Comparison of ENCODE assay signal across 11 cellular contexts in genomic region chr6:72950114-72950860, GRCh38.
DNase-seq lines count a peak whose midpoint lies in the region; ATAC-seq and TF ChIP-seq lines count a peak whose summit lies in the region.
"Had no signal": no experiment of that assay in that cellular context is flagged by ENCODE, and none has a peak within 500 bp of the region (broad histone marks: within the 10 kb centered on the region; RNA-seq: fewer than 3 reads in every experiment).

No MANE protein-coding gene starts in this region.

- TF ChIP-seq CTCF in fibroblast of pulmonary artery (IDR thresholded peaks at IDR 0.05; ENCODE audit: low read length, missing control alignments): no peak

- peak; percentile 70 for ATAC-seq in stimulated activated naive CD8-positive, alpha-beta T cell treated with anti-CD3 and anti-CD28 coated beads, Interleukin-15, amount 100 ng/mL, for 72 hours
- ATAC-seq: left ventricle myocardium superior had no signal

- H3K27me3 Mint-ChIP-seq in stimulated activated naive CD8-positive, alpha-beta T cell treated with anti-CD3 and anti-CD28 coated beads, Interleukin-15, amount 100 ng/mL, for 72 hours: no peaks in the 10 kb centered on the region
- H3K27me3 Mint-ChIP-seq: activated T-cell treated with anti-CD3 and anti-CD28 coated beads, Interleukin-2, amount 50 U/mL, for 24 hours; dendritic cell treated with granulocyte-macrophage colony-stimulating factor and Interleukin-4, amounts not matched to agents 40 ng/mL and 50 ng/mL, for 4 days had no signal

- no peak overlapping the region for H3K4me3 ChIP-seq in fibroblast of pulmonary artery (replicated peaks; ENCODE audit: low read depth, low read length)

- H3K4me1 Mint-ChIP-seq in stimulated activated naive CD8-positive, alpha-beta T cell treated with anti-CD3 and anti-CD28 coated beads, Interleukin-15, amount 100 ng/mL, for 72 hours: peaks cover 39% of the 10 kb centered on the region

- H3K9me3 Mint-ChIP-seq in stimulated activated naive CD8-positive, alpha-beta T cell treated with anti-CD3 and anti-CD28 coated beads, Interleukin-15, amount 100 ng/mL, for 72 hours: no peaks in the 10 kb centered on the region
- H3K9me3 Mint-ChIP-seq: activated T-cell treated with anti-CD3 and anti-CD28 coated beads, Interleukin-2, amount 50 U/mL, for 24 hours; dendritic cell treated with granulocyte-macrophage colony-stimulating factor and Interleukin-4, amounts not matched to agents 40 ng/mL and 50 ng/mL, for 4 days had no signal

- peak overlapping the region in 1 of 2 donors; percentile 42 for H3K27ac Mint-ChIP-seq in stimulated activated naive CD8-positive, alpha-beta T cell treated with anti-CD3 and anti-CD28 coated beads, Interleukin-15, amount 100 ng/mL, for 72 hours
- H3K27ac Mint-ChIP-seq: activated T-cell treated with anti-CD3 and anti-CD28 coated beads, Interleukin-2, amount 50 U/mL, for 24 hours; dendritic cell treated with granulocyte-macrophage colony-stimulating factor and Interleukin-4, amounts not matched to agents 40 ng/mL and 50 ng/mL, for 4 days had no signal

- DNase-seq in NCI-H446 treated with DMSO at 0.1 percent for 48 hours (lab: John Stamatoyannopoulos, UW): peak; percentile 20
- no peak for DNase-seq in NCI-H446 (lab: John Stamatoyannopoulos, UW)
- peak; percentile 55 for DNase-seq in RKO (ENCODE audit: low spot score)
- DNase-seq in fibroblast of pulmonary artery (ENCODE audit: low read depth): peak; percentile 85
- DNase-seq in stimulated activated naive CD8-positive, alpha-beta T cell treated with anti-CD3 and anti-CD28 coated beads, Interleukin-15, amount 100 ng/mL, for 72 hours: no peak
- no peak for DNase-seq in UCSD-AML1 (lab: John Stamatoyannopoulos, UW; ENCODE audit: unreplicated experiment)
- DNase-seq in NCI-H510A (lab: John Stamatoyannopoulos, UW): no peak
- no peak for DNase-seq in NCI-H187 (lab: John Stamatoyannopoulos, UW)
- DNase-seq: activated T-cell treated with anti-CD3 and anti-CD28 coated beads, Interleukin-2, amount 50 U/mL, for 24 hours; left ventricle myocardium superior had no signal

- no peak overlapping the region for H3K4me3 Mint-ChIP-seq in stimulated activated naive CD8-positive, alpha-beta T cell treated with anti-CD3 and anti-CD28 coated beads, Interleukin-15, amount 100 ng/mL, for 72 hours
- H3K4me3 Mint-ChIP-seq: activated T-cell treated with anti-CD3 and anti-CD28 coated beads, Interleukin-2, amount 50 U/mL, for 24 hours; dendritic cell treated with granulocyte-macrophage colony-stimulating factor and Interleukin-4, amounts not matched to agents 40 ng/mL and 50 ng/mL, for 4 days had no signal

Comparison
In these comparisons a context has a peak if more than half of its experiments do, and no peak if none do; other contexts are left out.
1. DNase-seq: peak in NCI-H446 treated with DMSO at 0.1 percent for 48 hours (single experiment), RKO (single experiment) and fibroblast of pulmonary artery (single experiment); none in NCI-H446 (0 of 2), stimulated activated naive CD8-positive, alpha-beta T cell treated with anti-CD3 and anti-CD28 coated beads, Interleukin-15, amount 100 ng/mL, for 72 hours (0 of 2), UCSD-AML1 (single experiment), NCI-H510A (single experiment) and NCI-H187 (0 of 2).